In the genomic region with DNA sequence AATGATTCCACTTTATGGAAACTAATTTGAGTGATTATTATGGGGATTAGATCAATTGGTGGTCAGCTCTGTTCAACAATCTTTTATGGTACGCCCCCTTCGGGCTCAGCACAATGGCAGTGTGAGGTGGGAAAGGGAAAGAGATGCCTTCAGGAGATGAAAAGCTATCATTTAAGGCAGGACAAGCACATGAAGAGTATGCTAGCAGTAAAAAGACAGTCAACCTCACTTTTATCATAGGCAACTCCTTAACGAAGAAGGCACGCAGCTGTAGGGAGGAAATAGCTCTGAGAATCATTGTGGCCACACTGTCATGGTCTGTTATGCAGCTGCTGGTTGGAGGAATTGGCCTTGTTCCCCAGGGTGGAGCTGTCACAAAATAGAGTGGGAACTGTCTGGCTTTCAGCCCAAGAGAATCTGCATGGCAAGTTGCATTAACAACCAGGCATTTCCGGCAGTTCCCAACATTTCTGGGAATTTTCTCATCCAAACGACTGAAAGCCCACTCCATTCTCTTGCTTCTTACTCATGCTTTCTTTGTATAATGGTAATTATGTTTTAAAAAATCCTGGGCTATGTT, we compare ENCODE assay signal across 9 cellular contexts. TPM values are rescaled to one million over a fixed set of nuclear protein-coding genes. Genes with fewer than 3 reads are reported as not detected.
DNase-seq lines count a peak whose midpoint lies in the region; ATAC-seq and TF ChIP-seq lines count a peak whose summit lies in the region.
"Had no signal": no experiment of that assay in that cellular context is flagged by ENCODE, and none has a peak within 500 bp of the region (broad histone marks: within the 10 kb centered on the region; RNA-seq: fewer than 3 reads in every experiment).

No MANE protein-coding gene starts in this region.

- no peak for TF ChIP-seq CTCF in HFF-Myc (IDR thresholded peaks at IDR 0.05; ENCODE audit: low read depth, low read length, missing control alignments)
- no peak for TF ChIP-seq CTCF in WI38 (IDR thresholded peaks at IDR 0.05; ENCODE audit: low read depth, low read length)

- peak; percentile 93 for DNase-seq in A172 (ENCODE audit: low spot score)
- peak; percentile 98 for DNase-seq in HFF-Myc (ENCODE audit: extremely low read depth, low read depth)
- DNase-seq in kidney tubule cell (ENCODE audit: low spot score) = peak; percentile 88
- DNase-seq in GOT3 (lab: John Stamatoyannopoulos, UW) = no peak
- no peak for DNase-seq in stimulated activated CD8-positive, alpha-beta memory T cell treated with anti-CD3 and anti-CD28 coated beads, Interleukin-4, amount 100 ng/mL, for 48 hours
- DNase-seq: glutamatergic neuron had no signal

- ATAC-seq in HG02970 (IDR thresholded peaks at IDR 0.05; ENCODE audit: low FRiP score, unreplicated experiment) = no peak
- ATAC-seq in GM21447 (IDR thresholded peaks at IDR 0.05; ENCODE audit: unreplicated experiment) = no peak

- 0 out of 2 replicates have a peak overlapping the region, but pooled peaks have one; percentile 2 for H3K4me3 ChIP-seq in HFF-Myc (replicated peaks; ENCODE audit: low read depth, low read length)
- H3K4me3 ChIP-seq in WI38 (ENCODE audit: low read depth, low read length) = peak overlapping the region; percentile 12; the same call in 1 of the 2 replicates

RNA-seq across cellular contexts. Expression of a gene that starts 54.4 kb away (rescaled TPM):
- total RNA-seq in A172 (2014; rRNA removed; shearing (Covaris generic)) = 14.5 and 15.1 TPM in 2 replicates

Comparison
In these comparisons a context has a peak if more than half of its experiments do, and no peak if none do; other contexts are left out.
1. DNase-seq: peak in A172 (single experiment), HFF-Myc (single experiment) and kidney tubule cell (single experiment); none in GOT3 (single experiment) and stimulated activated CD8-positive, alpha-beta memory T cell treated with anti-CD3 and anti-CD28 coated beads, Interleukin-4, amount 100 ng/mL, for 48 hours (single experiment).